1 cellular context compared by ENCODE assay signal in the genomic region with DNA sequence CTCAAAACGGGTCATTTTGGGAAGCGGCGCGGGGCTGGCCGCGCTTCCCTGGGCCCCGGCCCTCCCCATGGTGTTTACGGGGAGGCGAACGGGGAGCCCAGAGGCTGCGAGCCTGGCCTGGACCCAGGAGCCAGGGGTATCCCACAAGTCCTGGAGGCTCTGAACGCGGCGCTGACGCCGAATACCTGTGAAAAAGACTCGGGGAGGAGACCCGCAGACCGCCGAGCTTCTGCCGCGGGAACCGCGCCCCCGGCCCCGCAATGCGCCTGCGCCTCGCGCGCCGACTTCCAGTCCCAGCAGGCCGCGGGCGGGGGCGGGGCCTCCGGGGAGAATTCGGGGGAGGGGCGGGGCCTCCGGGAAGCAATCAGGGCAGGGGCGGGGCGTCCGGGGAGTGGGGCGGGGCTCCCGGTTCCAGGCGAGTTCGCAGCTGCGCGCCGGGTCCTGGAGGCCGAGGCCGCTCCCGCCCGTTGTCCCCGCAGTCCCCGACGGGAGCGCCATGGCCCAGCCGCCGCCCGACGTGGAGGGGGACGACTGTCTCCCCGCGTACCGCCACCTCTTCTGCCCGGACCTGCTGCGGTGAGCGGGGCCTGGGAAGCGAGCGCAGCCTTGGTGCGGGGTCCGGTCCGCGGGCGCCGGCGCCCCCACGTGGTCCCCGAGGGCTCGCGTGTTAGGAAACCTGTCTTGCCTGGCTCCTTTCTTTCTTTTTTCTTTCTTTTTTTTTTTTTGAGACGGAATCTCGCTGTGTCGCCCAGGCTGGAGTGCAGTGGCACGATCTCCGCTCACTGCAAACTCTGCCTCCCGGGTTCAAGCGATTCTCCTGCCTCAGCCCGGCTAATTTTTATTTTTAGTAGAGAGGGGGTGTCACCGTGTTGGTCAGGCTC.
TF ChIP-seq lines count a peak whose summit lies in the region.

Gene DECR2 (plus strand): TSS at position 418 of the 881 bp plus-strand sequence. CDS start 79 bp downstream, at position 497.

TF ChIP-seq in K562, 482 proteins besides CTCF, POLR2A, EP300 and RAD21 (continued from another document and continues in another):
- peak in 1 of 2 experiments; percentile 64; a peak in 1 of 4 replicates for TF ChIP-seq TEAD1 (CRISPR knock-in tag; IDR thresholded peaks at IDR 0.05)
- peak; percentile 31; the same call in 1 of the 2 replicates for TF ChIP-seq ETV5 (CRISPR knock-in tag; IDR thresholded peaks at IDR 0.05; ENCODE audit: low read depth)
- TF ChIP-seq CUX1 (CRISPR knock-in tag; IDR thresholded peaks at IDR 0.05), result no peak
- TF ChIP-seq, protein P1, sequence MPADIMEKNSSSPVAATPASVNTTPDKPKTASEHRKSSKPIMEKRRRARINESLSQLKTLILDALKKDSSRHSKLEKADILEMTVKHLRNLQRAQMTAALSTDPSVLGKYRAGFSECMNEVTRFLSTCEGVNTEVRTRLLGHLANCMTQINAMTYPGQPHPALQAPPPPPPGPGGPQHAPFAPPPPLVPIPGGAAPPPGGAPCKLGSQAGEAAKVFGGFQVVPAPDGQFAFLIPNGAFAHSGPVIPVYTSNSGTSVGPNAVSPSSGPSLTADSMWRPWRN (IDR thresholded peaks at IDR 0.05; ENCODE audit: low read depth), result no peak
- no peak for TF ChIP-seq JUND (IDR thresholded peaks at IDR 0.05; ENCODE audit: borderline replicate concordance, low read depth, low read length)
- no peak; the same call in 2 of the 3 replicates for TF ChIP-seq JUND (tag; IDR thresholded peaks at IDR 0.05; ENCODE audit: borderline replicate concordance, low read depth, low read length)
- peak; percentile 72 for TF ChIP-seq MYC (IDR thresholded peaks at IDR 0.05; ENCODE audit: low read depth, low read length)
- TF ChIP-seq MYC (CRISPR knock-in tag; IDR thresholded peaks at IDR 0.05; ENCODE audit: borderline replicate concordance, low read depth), result no peak; the same call in 1 of the 2 replicates
- TF ChIP-seq, protein P2, sequence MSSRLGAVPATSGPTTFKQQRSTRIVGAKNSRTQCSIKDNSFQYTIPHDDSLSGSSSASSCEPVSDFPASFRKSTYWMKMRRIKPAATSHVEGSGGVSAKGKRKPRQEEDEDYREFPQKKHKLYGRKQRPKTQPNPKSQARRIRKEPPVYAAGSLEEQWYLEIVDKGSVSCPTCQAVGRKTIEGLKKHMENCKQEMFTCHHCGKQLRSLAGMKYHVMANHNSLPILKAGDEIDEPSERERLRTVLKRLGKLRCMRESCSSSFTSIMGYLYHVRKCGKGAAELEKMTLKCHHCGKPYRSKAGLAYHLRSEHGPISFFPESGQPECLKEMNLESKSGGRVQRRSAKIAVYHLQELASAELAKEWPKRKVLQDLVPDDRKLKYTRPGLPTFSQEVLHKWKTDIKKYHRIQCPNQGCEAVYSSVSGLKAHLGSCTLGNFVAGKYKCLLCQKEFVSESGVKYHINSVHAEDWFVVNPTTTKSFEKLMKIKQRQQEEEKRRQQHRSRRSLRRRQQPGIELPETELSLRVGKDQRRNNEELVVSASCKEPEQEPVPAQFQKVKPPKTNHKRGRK (tag; IDR thresholded peaks at IDR 0.05), result no peak
- 0 out of 2 replicates have a peak, but pooled peaks have one; percentile 39 for TF ChIP-seq ZNF436 (CRISPR knock-in tag; IDR thresholded peaks at IDR 0.05)
- TF ChIP-seq CBFB (CRISPR knock-in tag; IDR thresholded peaks at IDR 0.05), result no peak
- 0 out of 2 replicates have a peak, but pooled peaks have one; percentile 31 for TF ChIP-seq ZNF197 (CRISPR knock-in tag; IDR thresholded peaks at IDR 0.05; ENCODE audit: low read depth)
- no peak for TF ChIP-seq RNF2 (IDR thresholded peaks at IDR 0.05)
- peak; percentile 72; the same call in 1 of the 2 replicates for TF ChIP-seq EP400 (IDR thresholded peaks at IDR 0.05)
- TF ChIP-seq TCF7L2 (IDR thresholded peaks at IDR 0.05; ENCODE audit: low read depth, low read length), result no peak
- TF ChIP-seq ZNF174 (CRISPR knock-in tag; IDR thresholded peaks at IDR 0.05), result no peak
- 0 out of 2 replicates have a peak, but pooled peaks have one; percentile 4 for TF ChIP-seq CBFA2T2 (conservative IDR thresholded peaks at IDR 0.05)
- peak; percentile 94 for TF ChIP-seq ZFX (CRISPR knock-in tag; IDR thresholded peaks at IDR 0.05)
- TF ChIP-seq TARDBP (IDR thresholded peaks at IDR 0.05), result no peak
- TF ChIP-seq ZNF282 (CRISPR knock-in tag; IDR thresholded peaks at IDR 0.05), result 0 out of 2 replicates have a peak, but pooled peaks have one; percentile 64
- peak; percentile 60; the same call in 1 of the 2 replicates for TF ChIP-seq ATF6 (CRISPR knock-in tag; IDR thresholded peaks at IDR 0.05)
- peak; percentile 59; the same call in 1 of the 2 replicates for TF ChIP-seq HMGXB4 (CRISPR knock-in tag; IDR thresholded peaks at IDR 0.05)
- 0 out of 4 replicates have a peak, but pooled peaks of 1 of the 2 experiments have one; percentile 22 for TF ChIP-seq SRF (CRISPR knock-in tag; IDR thresholded peaks at IDR 0.05)
- TF ChIP-seq TRIM28 (IDR thresholded peaks at IDR 0.05), result 0 out of 2 replicates have a peak, but pooled peaks have one; percentile 47
- no peak for TF ChIP-seq MCM2 (IDR thresholded peaks at IDR 0.05; ENCODE audit: low read depth)
- TF ChIP-seq E2F6 (IDR thresholded peaks at IDR 0.05; ENCODE audit: borderline replicate concordance in 1 of 2, extremely low read depth in 1 of 2, insufficient read depth in 1 of 2, insufficient read length in 1 of 2, low read depth in 1 of 2, low read length in 1 of 2, poor library complexity in 1 of 2, severe bottlenecking in 1 of 2), result peak; percentile 78 to 85
- TF ChIP-seq TRIM24 (IDR thresholded peaks at IDR 0.05), result peak in 1 of 2 experiments; percentile 78; a peak in 2 of 4 replicates
- TF ChIP-seq, protein P3, sequence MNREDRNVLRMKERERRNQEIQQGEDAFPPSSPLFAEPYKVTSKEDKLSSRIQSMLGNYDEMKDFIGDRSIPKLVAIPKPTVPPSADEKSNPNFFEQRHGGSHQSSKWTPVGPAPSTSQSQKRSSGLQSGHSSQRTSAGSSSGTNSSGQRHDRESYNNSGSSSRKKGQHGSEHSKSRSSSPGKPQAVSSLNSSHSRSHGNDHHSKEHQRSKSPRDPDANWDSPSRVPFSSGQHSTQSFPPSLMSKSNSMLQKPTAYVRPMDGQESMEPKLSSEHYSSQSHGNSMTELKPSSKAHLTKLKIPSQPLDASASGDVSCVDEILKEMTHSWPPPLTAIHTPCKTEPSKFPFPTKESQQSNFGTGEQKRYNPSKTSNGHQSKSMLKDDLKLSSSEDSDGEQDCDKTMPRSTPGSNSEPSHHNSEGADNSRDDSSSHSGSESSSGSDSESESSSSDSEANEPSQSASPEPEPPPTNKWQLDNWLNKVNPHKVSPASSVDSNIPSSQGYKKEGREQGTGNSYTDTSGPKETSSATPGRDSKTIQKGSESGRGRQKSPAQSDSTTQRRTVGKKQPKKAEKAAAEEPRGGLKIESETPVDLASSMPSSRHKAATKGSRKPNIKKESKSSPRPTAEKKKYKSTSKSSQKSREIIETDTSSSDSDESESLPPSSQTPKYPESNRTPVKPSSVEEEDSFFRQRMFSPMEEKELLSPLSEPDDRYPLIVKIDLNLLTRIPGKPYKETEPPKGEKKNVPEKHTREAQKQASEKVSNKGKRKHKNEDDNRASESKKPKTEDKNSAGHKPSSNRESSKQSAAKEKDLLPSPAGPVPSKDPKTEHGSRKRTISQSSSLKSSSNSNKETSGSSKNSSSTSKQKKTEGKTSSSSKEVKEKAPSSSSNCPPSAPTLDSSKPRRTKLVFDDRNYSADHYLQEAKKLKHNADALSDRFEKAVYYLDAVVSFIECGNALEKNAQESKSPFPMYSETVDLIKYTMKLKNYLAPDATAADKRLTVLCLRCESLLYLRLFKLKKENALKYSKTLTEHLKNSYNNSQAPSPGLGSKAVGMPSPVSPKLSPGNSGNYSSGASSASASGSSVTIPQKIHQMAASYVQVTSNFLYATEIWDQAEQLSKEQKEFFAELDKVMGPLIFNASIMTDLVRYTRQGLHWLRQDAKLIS (CRISPR knock-in tag; IDR thresholded peaks at IDR 0.05), result 0 out of 2 replicates have a peak, but pooled peaks have one; percentile 28
- 0 out of 2 replicates have a peak, but pooled peaks have one; percentile 56 for TF ChIP-seq ZNF280B (CRISPR knock-in tag; IDR thresholded peaks at IDR 0.05)
- no peak for TF ChIP-seq ZNF134 (CRISPR knock-in tag; conservative IDR thresholded peaks at IDR 0.05)
- no peak for TF ChIP-seq CREB3 (tag; conservative IDR thresholded peaks at IDR 0.05; ENCODE audit: low read depth)
- TF ChIP-seq TCFL5 (CRISPR knock-in tag; conservative IDR thresholded peaks at IDR 0.05), result no peak
